Comparison of ENCODE assay signal across 18 cellular contexts in genomic region chr13:101341464-101341863, GRCh38.
A peak's percentile ranks its signal among the peaks of the same experiment; 100 is the strongest.
DNase-seq lines count a peak whose midpoint lies in the region; ATAC-seq and TF ChIP-seq lines count a peak whose summit lies in the region.
"Had no signal": no experiment of that assay in that cellular context is flagged by ENCODE, and none has a peak within 500 bp of the region (broad histone marks: within the 10 kb centered on the region; RNA-seq: fewer than 3 reads in every experiment).

No MANE protein-coding gene starts in this region.

- H3K9me2 ChIP-seq in SK-N-SH = no peaks in the 10 kb centered on the region; the same call in 1 of the 2 replicates

- H3K27ac ChIP-seq in SK-N-SH (ENCODE audit: low read depth in 2 of 2, low read length in 1 of 2) (peak overlapping the region in 1 of 2 experiments; percentile 66; a peak in 3 of 4 replicates), fibroblast of lung (ENCODE audit: insufficient read depth, low read length) (no peak overlapping the region)
- H3K27ac ChIP-seq: 22Rv1, Peyer's patch had no signal

- H3K9ac ChIP-seq in SK-N-SH (no peak overlapping the region), fibroblast of lung (ENCODE audit: insufficient read depth, low read length) (no peak overlapping the region)

- no peak for ATAC-seq in GM19455 (IDR thresholded peaks at IDR 0.05; ENCODE audit: unreplicated experiment)
- ATAC-seq in GM21526 (IDR thresholded peaks at IDR 0.05; ENCODE audit: low FRiP score, unreplicated experiment) = no peak

- H3K4me1 ChIP-seq in SK-N-SH (ENCODE audit: control insufficient read depth in 1 of 2, insufficient read depth in 2 of 2, low read depth in 1 of 2, low read length in 1 of 2) (peaks cover 0 to 20% of the 10 kb centered on the region in 2 experiments; a peak in 2 of 4 replicates), fibroblast of lung (ENCODE audit: control insufficient read depth, extremely low read depth, insufficient read depth, low read length) (peaks cover 4% of the 10 kb centered on the region)
- H3K4me1 ChIP-seq: Caco-2, Peyer's patch had no signal

- no peaks in the 10 kb centered on the region for H3K79me2 ChIP-seq in SK-N-SH (ENCODE audit: insufficient read depth)
- no peaks in the 10 kb centered on the region for H3K79me2 ChIP-seq in fibroblast of lung (ENCODE audit: control insufficient read depth, insufficient read depth, low read length)

- H3K4me3 ChIP-seq in SK-N-SH (ENCODE audit: low read depth in 2 of 2, low read length in 1 of 2) (no peak overlapping the region), fibroblast of lung (replicated peaks in 1 of 4; ENCODE audit: control extremely low read depth in 1 of 4, insufficient read depth in 1 of 4, low read depth in 3 of 4, low read length in 4 of 4) (no peak overlapping the region)
- H3K4me3 ChIP-seq: MG63, Peyer's patch had no signal

- no peak for TF ChIP-seq RAD21 in SK-N-SH (IDR thresholded peaks at IDR 0.05; ENCODE audit: low read length)

- TF ChIP-seq CTCF in SK-N-SH (IDR thresholded peaks at IDR 0.05) (no peak), fibroblast of lung (conservative IDR thresholded peaks at IDR 0.05 in 1 of 2, IDR thresholded peaks at IDR 0.05 in 1 of 2; ENCODE audit: low read depth in 1 of 2, low read length in 2 of 2) (no peak)

- H3K27me3 ChIP-seq in SK-N-SH (ENCODE audit: insufficient read depth) = no peaks in the 10 kb centered on the region
- H3K27me3 ChIP-seq in fibroblast of lung (ENCODE audit: control insufficient read depth, insufficient read depth, low read length) = no peaks in the 10 kb centered on the region
- H3K27me3 ChIP-seq: MG63, Peyer's patch had no signal

- H3F3A ChIP-seq in SK-N-SH (replicated peaks; ENCODE audit: insufficient read depth) = peaks cover 18% of the 10 kb centered on the region

- H3K9me3 ChIP-seq in SK-N-SH (no peaks in the 10 kb centered on the region), fibroblast of lung (ENCODE audit: control insufficient read depth, insufficient read depth, low read depth, low read length) (no peaks in the 10 kb centered on the region)
- H3K9me3 ChIP-seq: Caco-2, Peyer's patch had no signal

- 0 out of 2 replicates have a peak overlapping the region, but pooled peaks have one; percentile 10 for H2AFZ ChIP-seq in SK-N-SH (ENCODE audit: low read depth)
- H2AFZ ChIP-seq in fibroblast of lung (ENCODE audit: low read length) = no peak overlapping the region

- H3K36me3 ChIP-seq in SK-N-SH (replicated peaks in 1 of 2; ENCODE audit: control insufficient read depth in 1 of 2, insufficient read depth in 2 of 2, low read length in 1 of 2) = no peaks in the 10 kb centered on the region
- no peaks in the 10 kb centered on the region for H3K36me3 ChIP-seq in fibroblast of lung (ENCODE audit: control insufficient read depth, insufficient read depth, low read length)
- H3K36me3 ChIP-seq: MG63, Peyer's patch had no signal

- WGBS in SK-N-SH (ENCODE audit: low lambda C conversion rate) = 59% methylated on average over 1 of the region's 1 CpG

- H3K4me2 ChIP-seq in SK-N-SH (no peak overlapping the region), fibroblast of lung (ENCODE audit: extremely low read depth, insufficient read depth, low read length) (peak overlapping the region; percentile 37)

- CTCF ChIA-PET in SK-N-SH (lab: Yijun Ruan, JAX) = interaction anchor here (0.8 kb wide), 1 partner anchor 49 kb away, joined by 4 read pairs; no protein-coding TSS in a partner anchor

- no peak for TF ChIP-seq EP300 in SK-N-SH (IDR thresholded peaks at IDR 0.05; ENCODE audit: borderline replicate concordance in 1 of 2, low read depth in 1 of 2, low read length in 1 of 2)

- peak; percentile 12 for DNase-seq in A172 (ENCODE audit: low spot score)
- peak; percentile 16 for DNase-seq in GM04504 (ENCODE audit: low read depth)
- DNase-seq in SK-N-SH = no peak
- peak in 1 of 2 donors; percentile 34 for DNase-seq in fibroblast of lung (ENCODE audit: low read depth in 2 of 2)
- no peak for DNase-seq in NCI-H345 treated with DMSO at 0.1 percent for 48 hours (lab: John Stamatoyannopoulos, UW; ENCODE audit: unreplicated experiment)
- DNase-seq in putamen (ENCODE audit: low spot score) = no peak
- DNase-seq: Caco-2, DMS53, H7, KBM-7, MG63, NCI-H1105, NCI-H187, Peyer's patch, SHP77 had no signal

- POLR2A ChIA-PET in SK-N-SH (lab: Yijun Ruan, JAX) = no interaction called here

- H4K20me1 ChIP-seq in SK-N-SH (ENCODE audit: insufficient read depth) (no peaks in the 10 kb centered on the region), fibroblast of lung (ENCODE audit: control insufficient read depth, extremely low read depth, insufficient read depth, low read length) (no peaks in the 10 kb centered on the region)

TF ChIP-seq in SK-N-SH, 30 proteins besides CTCF, POLR2A, EP300 and RAD21:
- TF ChIP-seq TCF12 (IDR thresholded peaks at IDR 0.05) = peak; percentile 47
- 0 out of 2 replicates have a peak, but pooled peaks have one; percentile 25 for TF ChIP-seq FOSL2 (IDR thresholded peaks at IDR 0.05; ENCODE audit: borderline replicate concordance, low read depth)
- TF ChIP-seq REST (IDR thresholded peaks at IDR 0.05; ENCODE audit: low read depth, low read length) = no peak
- 0 out of 2 replicates have a peak, but pooled peaks have one; percentile 24 for TF ChIP-seq PBX3 (IDR thresholded peaks at IDR 0.05)
- TF ChIP-seq JUND (IDR thresholded peaks at IDR 0.05) = peak; percentile 44

Comparison
In these comparisons a context has a peak if more than half of its experiments do, and no peak if none do; other contexts are left out.
1. DNase-seq: peak in A172 (single experiment) and GM04504 (single experiment); none in SK-N-SH (single experiment), NCI-H345 treated with DMSO at 0.1 percent for 48 hours (single experiment) and putamen (single experiment).